ENCODE assay signal across 8 cellular contexts in the genomic region with DNA sequence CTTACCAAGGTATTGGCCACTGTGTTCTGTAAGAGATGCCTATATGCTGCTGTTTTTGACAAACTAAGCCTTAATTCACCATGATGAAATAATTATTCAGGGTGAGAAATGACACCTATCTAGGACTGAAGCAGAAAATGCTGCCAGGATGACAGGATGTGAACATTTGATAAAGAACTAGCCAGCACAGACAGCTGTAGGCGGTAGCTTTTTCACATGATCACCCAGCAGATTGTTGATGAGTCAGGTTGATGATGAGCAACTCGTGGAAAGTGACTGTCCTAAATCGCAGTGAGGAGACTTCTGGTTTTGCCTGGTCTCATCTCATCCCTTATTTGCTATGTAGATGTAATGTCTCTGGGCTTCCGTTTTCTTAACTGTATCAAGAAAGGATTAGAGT.
A peak's percentile ranks its signal among the peaks of the same experiment; 100 is the strongest.
DNase-seq lines count a peak whose midpoint lies in the region; ATAC-seq and TF ChIP-seq lines count a peak whose summit lies in the region.

No MANE protein-coding gene starts in this region.

- DNase-seq in left ventricle myocardium superior = no peak
- DNase-seq in right atrium auricular region (ENCODE audit: low spot score) = no peak
- DNase-seq in SIG-M5 (lab: John Stamatoyannopoulos, UW) = peak; percentile 40
- DNase-seq in effector memory CD8-positive, alpha-beta T cell = no peak
- no peak for DNase-seq in smooth muscle cell (lab: John Stamatoyannopoulos, UW; ENCODE audit: unreplicated experiment)
- no peak for DNase-seq in NCI-H187 (lab: John Stamatoyannopoulos, UW)
- no peak for DNase-seq in NCI-H69 (lab: John Stamatoyannopoulos, UW)

- H2AFZ ChIP-seq in smooth muscle cell (ENCODE audit: low read depth) = no peak overlapping the region

- H4K20me1 ChIP-seq in smooth muscle cell (ENCODE audit: low read depth) = no peaks in the 10 kb centered on the region

- peak overlapping the region; percentile 73 for H3K4me2 ChIP-seq in smooth muscle cell

- H3K4me1 ChIP-seq in right atrium auricular region = peaks cover 0 to 10% of the 10 kb centered on the region in 2 donors
- H3K4me1 ChIP-seq in smooth muscle cell (ENCODE audit: low read depth) = peaks cover 17% of the 10 kb centered on the region

- H3K79me2 ChIP-seq in smooth muscle cell (ENCODE audit: low read depth) = peaks cover 6% of the 10 kb centered on the region

- ATAC-seq in left ventricle myocardium superior = peak; percentile 20
- ATAC-seq in HG03045 (IDR thresholded peaks at IDR 0.05; ENCODE audit: unreplicated experiment) = peak; percentile 92
- ATAC-seq in effector memory CD8-positive, alpha-beta T cell (replicated peaks) = peak; percentile 46

- intact Hi-C loops in left ventricle myocardium superior (cut with micrococcal nuclease) = no loop called here

- H3K4me3 ChIP-seq in right atrium auricular region (no peak overlapping the region), smooth muscle cell (no peak overlapping the region)

- H3K9me3 ChIP-seq in right atrium auricular region (no peaks in the 10 kb centered on the region), smooth muscle cell (replicated peaks; ENCODE audit: low read depth) (no peaks in the 10 kb centered on the region)

- no peak overlapping the region for H3K4me3 Mint-ChIP-seq in effector memory CD8-positive, alpha-beta T cell

- H3K27ac ChIP-seq in right atrium auricular region (no peak overlapping the region), smooth muscle cell (ENCODE audit: low read depth) (peak overlapping the region; percentile 83)

- H3K36me3 ChIP-seq in right atrium auricular region = no peaks in the 10 kb centered on the region
- no peaks in the 10 kb centered on the region for H3K36me3 ChIP-seq in smooth muscle cell (ENCODE audit: low read depth)

- no peaks in the 10 kb centered on the region for H3K36me3 Mint-ChIP-seq in effector memory CD8-positive, alpha-beta T cell (ENCODE audit: insufficient read depth)

- H3K27me3 ChIP-seq in right atrium auricular region (no peaks in the 10 kb centered on the region), smooth muscle cell (ENCODE audit: low read depth) (no peaks in the 10 kb centered on the region)

- H3K9me3 Mint-ChIP-seq in effector memory CD8-positive, alpha-beta T cell = no peaks in the 10 kb centered on the region

- H3K4me1 Mint-ChIP-seq in effector memory CD8-positive, alpha-beta T cell (ENCODE audit: low read depth in 2 of 2) = no peaks in the 10 kb centered on the region

- peaks cover 7 to 9% of the 10 kb centered on the region in 2 donors for H3K27me3 Mint-ChIP-seq in effector memory CD8-positive, alpha-beta T cell

- H3F3A ChIP-seq in smooth muscle cell (ENCODE audit: low read depth) = peaks cover 6% of the 10 kb centered on the region

- H3K27ac Mint-ChIP-seq in effector memory CD8-positive, alpha-beta T cell = no peak overlapping the region

- 1% methylated on average over 4 of the region's 4 CpGs for WGBS in smooth muscle cell (ENCODE audit: low lambda C conversion rate)

- no peak for TF ChIP-seq CTCF in right atrium auricular region (IDR thresholded peaks at IDR 0.05)
- TF ChIP-seq CTCF in smooth muscle cell (IDR thresholded peaks at IDR 0.05; ENCODE audit: borderline replicate concordance, insufficient read depth, poor library complexity, severe bottlenecking) = no peak

- peak overlapping the region; percentile 64 for H3K9ac ChIP-seq in smooth muscle cell (ENCODE audit: low read depth)

Comparison
In these comparisons a context has a peak if more than half of its experiments do, and no peak if none do; other contexts are left out.
1. ATAC-seq: peak in every context shown above with its lines; median percentile 92 in HG03045; 46 in effector memory CD8-positive, alpha-beta T cell; 20 in left ventricle myocardium superior.